ENCODE assay signal across 17 cellular contexts in genomic region chr12:76530531-76530930, GRCh38.
"Had no signal": no experiment of that assay in that cellular context is flagged by ENCODE, and none has a peak within 500 bp of the region (broad histone marks: within the 10 kb centered on the region; RNA-seq: fewer than 3 reads in every experiment).

No MANE protein-coding gene starts in this region.

- H3K27ac ChIP-seq: left lung, upper lobe of left lung had no signal

- H3K36me3 ChIP-seq: left lung, upper lobe of left lung had no signal

- H3K27ac Mint-ChIP-seq: activated CD4-positive, alpha-beta memory T cell treated with anti-CD3 and anti-CD28 coated beads for 36 hours; activated CD8-positive, alpha-beta memory T cell treated with anti-CD3 and anti-CD28 coated beads, Interleukin-2, amount 10 ng/mL, durations not matched to agents 7 days and 5 days; progenitor cell of endocrine pancreas had no signal

- H3K4me3 Mint-ChIP-seq: activated CD4-positive, alpha-beta memory T cell treated with anti-CD3 and anti-CD28 coated beads for 36 hours; activated CD8-positive, alpha-beta memory T cell treated with anti-CD3 and anti-CD28 coated beads, Interleukin-2, amount 10 ng/mL, durations not matched to agents 7 days and 5 days; natural killer cell treated with Interleukin-12 subunit alpha and Interleukin-12 subunit beta and Interleukin-15 and Interleukin-18, amount 100 ng/mL, for 72 hours; stimulated activated naive CD8-positive, alpha-beta T cell treated with anti-CD3 and anti-CD28 coated beads, Interleukin-15, amount 100 ng/mL, for 72 hours had no signal

- FAIRE-seq: astrocyte, bronchial epithelial cell, endometrium, keratinocyte had no signal

- H3K9me3 ChIP-seq: left lung, upper lobe of left lung had no signal

- H3K4me2 ChIP-seq: smooth muscle cell had no signal

- H3K27me3 Mint-ChIP-seq: activated CD4-positive, alpha-beta memory T cell treated with anti-CD3 and anti-CD28 coated beads for 36 hours; activated CD8-positive, alpha-beta memory T cell treated with anti-CD3 and anti-CD28 coated beads, Interleukin-2, amount 10 ng/mL, durations not matched to agents 7 days and 5 days; natural killer cell treated with Interleukin-12 subunit alpha and Interleukin-12 subunit beta and Interleukin-15 and Interleukin-18, amount 100 ng/mL, for 72 hours; progenitor cell of endocrine pancreas; stimulated activated naive CD8-positive, alpha-beta T cell treated with anti-CD3 and anti-CD28 coated beads, Interleukin-15, amount 100 ng/mL, for 72 hours had no signal

- DNase-seq: activated CD4-positive, alpha-beta memory T cell treated with anti-CD3 and anti-CD28 coated beads for 36 hours; activated CD8-positive, alpha-beta memory T cell treated with anti-CD3 and anti-CD28 coated beads, Interleukin-2, amount 10 ng/mL, durations not matched to agents 7 days and 5 days; activated naive CD4-positive, alpha-beta T cell treated with anti-CD3 and anti-CD28 coated beads, Interleukin-2, amount 50 U/mL, for 16 hours; activated T-cell treated with anti-CD3 and anti-CD28 coated beads, Interleukin-2, amount 50 U/mL, for 1 hour; left lung; occipital lobe; right cardiac atrium; stimulated activated naive CD8-positive, alpha-beta T cell treated with anti-CD3 and anti-CD28 coated beads, Interleukin-15, amount 100 ng/mL, for 72 hours; upper lobe of left lung had no signal

- H3K4me3 ChIP-seq: left lung, smooth muscle cell, upper lobe of left lung had no signal

- ATAC-seq: activated CD8-positive, alpha-beta memory T cell treated with anti-CD3 and anti-CD28 coated beads, Interleukin-2, amount 10 ng/mL, durations not matched to agents 7 days and 5 days; esophagus mucosa; left lung; natural killer cell treated with Interleukin-12 subunit alpha and Interleukin-12 subunit beta and Interleukin-15 and Interleukin-18, amount 100 ng/mL, for 72 hours; right cardiac atrium; stimulated activated naive CD8-positive, alpha-beta T cell treated with anti-CD3 and anti-CD28 coated beads, Interleukin-15, amount 100 ng/mL, for 72 hours had no signal

- H3K27me3 ChIP-seq: left lung, upper lobe of left lung had no signal

- H3K9me3 Mint-ChIP-seq: activated CD4-positive, alpha-beta memory T cell treated with anti-CD3 and anti-CD28 coated beads for 36 hours; stimulated activated naive CD8-positive, alpha-beta T cell treated with anti-CD3 and anti-CD28 coated beads, Interleukin-15, amount 100 ng/mL, for 72 hours had no signal
